ENCODE assay signal across 16 cellular contexts in genomic region chr3:136189859-136190617, GRCh38. TPM values are rescaled to one million over a fixed set of nuclear protein-coding genes. Genes with fewer than 3 reads are reported as not detected.
A peak's percentile ranks its signal among the peaks of the same experiment; 100 is the strongest.
DNase-seq lines count a peak whose midpoint lies in the region; ATAC-seq and TF ChIP-seq lines count a peak whose summit lies in the region.
"Had no signal": no experiment of that assay in that cellular context is flagged by ENCODE, and none has a peak within 500 bp of the region (broad histone marks: within the 10 kb centered on the region; RNA-seq: fewer than 3 reads in every experiment).

No MANE protein-coding gene starts in this region.

- no peaks in the 10 kb centered on the region for H3K9me2 ChIP-seq in OCI-LY7 (ENCODE audit: insufficient read depth, low read length)

- no peaks in the 10 kb centered on the region for H3K27me3 ChIP-seq in neuronal stem cell (ENCODE audit: control insufficient read depth in 3 of 3, insufficient read depth in 3 of 3, low read depth in 1 of 3, low read length in 3 of 3)
- H3K27me3 ChIP-seq: SJSA1, suprapubic skin had no signal

- peaks cover 8% of the 10 kb centered on the region for H3K79me1 ChIP-seq in neuronal stem cell (ENCODE audit: low read depth, low read length)

- H3K4me1 ChIP-seq in OCI-LY7 (ENCODE audit: insufficient read depth, low read length, poor library complexity, severe bottlenecking) = peaks cover 61% of the 10 kb centered on the region
- H3K4me1 ChIP-seq in neuronal stem cell (ENCODE audit: control insufficient read depth in 2 of 2, insufficient read depth in 1 of 2, low read depth in 1 of 2, low read length in 2 of 2) = peaks cover 4 to 5% of the 10 kb centered on the region in 2 donors

- TF ChIP-seq CTCF in OCI-LY7 (conservative IDR thresholded peaks at IDR 0.05; ENCODE audit: low read length) = no peak

- H3K9me3 ChIP-seq in OCI-LY7 (ENCODE audit: low read length) = peaks cover 5% of the 10 kb centered on the region; the same call in 1 of the 2 replicates
- peaks cover 0 to 16% of the 10 kb centered on the region in 2 donors for H3K9me3 ChIP-seq in neuronal stem cell (replicated peaks in 1 of 2; ENCODE audit: control insufficient read depth in 2 of 2, insufficient read depth in 1 of 2, low read depth in 1 of 2, low read length in 2 of 2)
- H3K9me3 ChIP-seq: SJSA1, suprapubic skin had no signal

- H2BK15ac ChIP-seq in neuronal stem cell (ENCODE audit: low read length) = no peak overlapping the region

- H3K27ac ChIP-seq in OCI-LY7 (ENCODE audit: low read depth, low read length, poor library complexity, severe bottlenecking) (no peak overlapping the region), neuronal stem cell (replicated peaks; ENCODE audit: low read length) (no peak overlapping the region)
- H3K27ac ChIP-seq: SJSA1, suprapubic skin had no signal

- no peak overlapping the region for H4K91ac ChIP-seq in neuronal stem cell (ENCODE audit: low read depth, low read length, poor library complexity)

- H2AFZ ChIP-seq in OCI-LY7 (ENCODE audit: low read length) = no peak overlapping the region
- H2AFZ ChIP-seq in neuronal stem cell (ENCODE audit: low read length) = no peak overlapping the region

- H3K4me3 Mint-ChIP-seq in stimulated activated naive CD8-positive, alpha-beta T cell treated with anti-CD3 and anti-CD28 coated beads, Interleukin-15, Interleukin-2, amounts not matched to agents 100 ng/mL and 50 ng/mL, for 24 hours = peak overlapping the region; percentile 93
- H3K4me3 Mint-ChIP-seq in central memory CD8-positive, alpha-beta T cell = peak overlapping the region; percentile 95

- peaks cover 100% of the 10 kb centered on the region for H3K79me2 ChIP-seq in OCI-LY7 (ENCODE audit: insufficient read depth, low read depth, low read length)

- no peak for ATAC-seq in stimulated activated naive CD8-positive, alpha-beta T cell treated with anti-CD3 and anti-CD28 coated beads, Interleukin-15, Interleukin-2, amounts not matched to agents 100 U/mL and 50 U/mL, for 24 hours
- ATAC-seq in central memory CD8-positive, alpha-beta T cell (replicated peaks; ENCODE audit: extremely low read depth, poor library complexity, severe bottlenecking) = no peak
- ATAC-seq in GM21619 (IDR thresholded peaks at IDR 0.05; ENCODE audit: unreplicated experiment) = no peak
- ATAC-seq: HCT116 had no signal

- no peaks in the 10 kb centered on the region for H3K9me3 Mint-ChIP-seq in stimulated activated naive CD8-positive, alpha-beta T cell treated with anti-CD3 and anti-CD28 coated beads, Interleukin-15, Interleukin-2, amounts not matched to agents 100 ng/mL and 50 ng/mL, for 24 hours
- H3K9me3 Mint-ChIP-seq in central memory CD8-positive, alpha-beta T cell = no peaks in the 10 kb centered on the region

- H3K4me2 ChIP-seq in OCI-LY7 (ENCODE audit: low read length) (peak overlapping the region; percentile 84), neuronal stem cell (ENCODE audit: insufficient read depth, low read length, poor library complexity, severe bottlenecking) (no peak overlapping the region)

- no peak overlapping the region for H2AK5ac ChIP-seq in neuronal stem cell (ENCODE audit: low read depth, low read length)

- peaks cover 62% of the 10 kb centered on the region for H3K36me3 ChIP-seq in OCI-LY7 (ENCODE audit: insufficient read depth, low read length)
- H3K36me3 ChIP-seq in neuronal stem cell (replicated peaks in 1 of 2; ENCODE audit: control insufficient read depth in 2 of 2, insufficient read depth in 2 of 2, low read length in 2 of 2) = peaks cover 0 to 22% of the 10 kb centered on the region in 2 donors
- H3K36me3 ChIP-seq: suprapubic skin had no signal

- no peak overlapping the region for H2BK120ac ChIP-seq in neuronal stem cell (ENCODE audit: low read depth, low read length)

- H3K9ac ChIP-seq in neuronal stem cell (ENCODE audit: low read depth, low read length, poor library complexity) = no peak overlapping the region

- no peak overlapping the region for H3K14ac ChIP-seq in neuronal stem cell (ENCODE audit: low read length)

- no peaks in the 10 kb centered on the region for H3K27me3 Mint-ChIP-seq in stimulated activated naive CD8-positive, alpha-beta T cell treated with anti-CD3 and anti-CD28 coated beads, Interleukin-15, Interleukin-2, amounts not matched to agents 100 ng/mL and 50 ng/mL, for 24 hours
- no peaks in the 10 kb centered on the region for H3K27me3 Mint-ChIP-seq in central memory CD8-positive, alpha-beta T cell

- CTCF ChIA-PET in OCI-LY7 (lab: Charles Lee; ENCODE audit: unreplicated experiment) = no interaction called here

- no peak overlapping the region for H3K18ac ChIP-seq in neuronal stem cell (ENCODE audit: low read length)

- no peak overlapping the region for H2BK5ac ChIP-seq in neuronal stem cell (ENCODE audit: low read length)

- intact Hi-C loops in OCI-LY7 (cut with micrococcal nuclease; ENCODE audit: unreplicated experiment) = no loop called here

- peak overlapping the region; percentile 91 for H3K4me3 ChIP-seq in OCI-LY7 (ENCODE audit: low read depth, low read length, poor library complexity, severe bottlenecking)
- H3K4me3 ChIP-seq in neuronal stem cell (ENCODE audit: low read length in 2 of 2) = no peak overlapping the region
- H3K4me3 ChIP-seq: SJSA1 had no signal

- peaks cover 83% of the 10 kb centered on the region for H4K20me1 ChIP-seq in OCI-LY7 (ENCODE audit: insufficient read depth, low read length)

- no peak overlapping the region for H3K23ac ChIP-seq in neuronal stem cell (ENCODE audit: low read depth, low read length, poor library complexity)

- no peak overlapping the region for H3K4ac ChIP-seq in neuronal stem cell (ENCODE audit: low read length)

- POLR2A ChIA-PET in OCI-LY7 (lab: Charles Lee) = interaction anchor here (0.6 to 1.2 kb wide), 5 partner anchors 9 to 58 kb away, joined by 3 to 5 read pairs (median 3); no protein-coding TSS in a partner anchor

- H4K8ac ChIP-seq in neuronal stem cell (ENCODE audit: low read depth, low read length) = no peak overlapping the region

- H2BK12ac ChIP-seq in neuronal stem cell (ENCODE audit: low read length) = no peak overlapping the region

- peaks cover 48% of the 10 kb centered on the region for H3K36me3 Mint-ChIP-seq in stimulated activated naive CD8-positive, alpha-beta T cell treated with anti-CD3 and anti-CD28 coated beads, Interleukin-15, Interleukin-2, amounts not matched to agents 100 ng/mL and 50 ng/mL, for 24 hours (ENCODE audit: low read depth)
- peaks cover 33% of the 10 kb centered on the region for H3K36me3 Mint-ChIP-seq in central memory CD8-positive, alpha-beta T cell (ENCODE audit: insufficient read depth)

- peak overlapping the region; percentile 42 for H3K27ac Mint-ChIP-seq in stimulated activated naive CD8-positive, alpha-beta T cell treated with anti-CD3 and anti-CD28 coated beads, Interleukin-15, Interleukin-2, amounts not matched to agents 100 ng/mL and 50 ng/mL, for 24 hours
- H3K27ac Mint-ChIP-seq in central memory CD8-positive, alpha-beta T cell (ENCODE audit: low read depth) = peak overlapping the region; percentile 99

- H3K4me1 Mint-ChIP-seq in stimulated activated naive CD8-positive, alpha-beta T cell treated with anti-CD3 and anti-CD28 coated beads, Interleukin-15, Interleukin-2, amounts not matched to agents 100 ng/mL and 50 ng/mL, for 24 hours (ENCODE audit: low read depth) = peaks cover 91% of the 10 kb centered on the region
- H3K4me1 Mint-ChIP-seq in central memory CD8-positive, alpha-beta T cell = peaks cover 95% of the 10 kb centered on the region

- WGBS in neuronal stem cell (ENCODE audit: extremely low coverage in 2 of 2, insufficient read length in 2 of 2, insufficient replicate concordance in 1 of 2), 2 donors = no CpG with 5 or more reads among the region's 11 CpGs

- no TSS peak for BruUV-seq in OCI-LY7 (replicated peaks; lab: Mats Ljungman, UMichigan)

- DNase-seq in stimulated activated naive CD8-positive, alpha-beta T cell treated with anti-CD3 and anti-CD28 coated beads, Interleukin-15, Interleukin-2, amounts not matched to agents 100 U/mL and 50 U/mL, for 24 hours = no peak
- DNase-seq in OCI-LY7 (ENCODE audit: low spot score) (no peak), HCEC 1CT (no peak), neuronal stem cell (ENCODE audit: low spot score) (no peak)
- DNase-seq in central memory CD8-positive, alpha-beta T cell (ENCODE audit: low spot score in 2 of 2) = no peak
- DNase-seq: central memory CD4-positive, alpha-beta T cell; effector memory CD4-positive, alpha-beta T cell; islet precursor cell; mesenchymal stem cell; NCI-H1930; NCI-H510A had no signal

RNA-seq across cellular contexts. Expression of gene MSL2, which starts 6.1 kb away (rescaled TPM):
- total RNA-seq in OCI-LY7 (2014; rRNA removed; shearing (Covaris generic)) = 24.9 and 27.1 TPM in 2 replicates
- 55.2 and 55.6 TPM in 2 replicates for total RNA-seq in OCI-LY7 (2022)
- polyA plus RNA-seq in neuronal stem cell (2013, experiment 1 of 2) = 24.4 TPM
- polyA plus RNA-seq in neuronal stem cell (2013, experiment 2 of 2) = 29.0 TPM
